ENCODE assay signal across 33 cellular contexts in the genomic region with DNA sequence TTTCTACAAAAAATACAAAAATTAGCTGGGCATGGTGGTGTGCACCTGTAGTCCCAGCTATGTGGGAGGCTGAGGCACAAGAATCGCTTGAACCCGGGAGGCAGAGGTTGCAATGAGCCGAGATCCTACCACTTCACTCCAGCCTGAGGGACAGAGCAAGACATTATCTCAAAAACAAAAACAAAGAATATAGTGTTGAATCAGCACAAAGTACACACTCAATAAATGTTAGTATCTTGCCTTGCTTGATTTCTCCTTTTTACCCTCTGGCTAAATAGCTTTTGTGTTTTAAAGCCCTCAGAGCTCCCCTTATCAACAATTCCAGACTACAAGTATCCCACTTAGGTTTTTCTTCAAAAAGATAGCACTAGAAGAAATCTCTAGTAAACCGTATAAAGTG.
"Had no signal": no experiment of that assay in that cellular context is flagged by ENCODE, and none has a peak within 500 bp of the region (broad histone marks: within the 10 kb centered on the region; RNA-seq: fewer than 3 reads in every experiment).

No MANE protein-coding gene starts in this region.

- H3K4me1 ChIP-seq: adrenal gland, ascending aorta, breast epithelium had no signal

- H3K27ac ChIP-seq: adrenal gland, ascending aorta, body of pancreas, brain microvascular endothelial cell, breast epithelium, cardiac muscle cell had no signal

- FAIRE-seq: astrocyte, bronchial epithelial cell had no signal

- ATAC-seq: activated naive CD4-positive, alpha-beta T cell treated with anti-CD3 and anti-CD28 coated beads, Interleukin-2, amount 50 U/mL, for 72 hours; activated naive CD8-positive, alpha-beta T cell treated with anti-CD3 and anti-CD28 coated beads, Interleukin-2, amount 50 U/mL, for 24 hours; activated T-cell treated with anti-CD3 and anti-CD28 coated beads, Interleukin-2, amount 50 U/mL, for 4 hours; activated T-cell treated with anti-CD3 and anti-CD28 coated beads, Interleukin-2, amount 50 U/mL, for 72 hours; activated T-helper 17 cell treated with anti-CD3 and anti-CD28 coated beads, Interleukin-2, amount 50 U/mL, for 72 hours; body of pancreas had no signal

- H3K36me3 ChIP-seq: adrenal gland, ascending aorta, brain microvascular endothelial cell, breast epithelium, cardiac muscle cell had no signal

- DNase-seq: activated effector memory CD4-positive, alpha-beta T cell treated with anti-CD3 and anti-CD28 coated beads, Interleukin-2, amount 50 U/mL, for 16 hours; activated effector memory CD4-positive, alpha-beta T cell treated with Interleukin-2 at 50 U/mL for 16 hours; activated gamma-delta T cell; activated gamma-delta T cell treated with Interleukin-2 at 50 U/mL for 16 hours; activated naive CD4-positive, alpha-beta T cell; activated naive CD4-positive, alpha-beta T cell treated with anti-CD3 and anti-CD28 coated beads for 36 hours; activated naive CD4-positive, alpha-beta T cell treated with anti-CD3 and anti-CD28 coated beads, Interleukin-2, amount 10 ng/mL, durations not matched to agents 7 days and 5 days; activated naive CD4-positive, alpha-beta T cell treated with anti-CD3 and anti-CD28 coated beads, Interleukin-2, amount 50 U/mL, for 16 hours; activated naive CD4-positive, alpha-beta T cell treated with Interleukin-2 at 50 U/mL for 16 hours; activated naive CD8-positive, alpha-beta T cell treated with anti-CD3 and anti-CD28 coated beads for 36 hours; activated naive CD8-positive, alpha-beta T cell treated with anti-CD3 and anti-CD28 coated beads, Interleukin-2, amount 10 ng/mL, durations not matched to agents 7 days and 5 days; activated naive CD8-positive, alpha-beta T cell treated with anti-CD3 and anti-CD28 coated beads, Interleukin-2, amount 50 U/mL, for 24 hours; activated T-cell treated with anti-CD3 and anti-CD28 coated beads, Interleukin-2, amount 50 U/mL, for 24 hours; activated T-cell treated with anti-CD3 and anti-CD28 coated beads, Interleukin-2, amount 50 U/mL, for 4 hours; activated T-cell treated with anti-CD3 and anti-CD28 coated beads, Interleukin-2, amount 50 U/mL, for 48 hours; activated T-cell treated with anti-CD3 and anti-CD28 coated beads, Interleukin-2, amount 50 U/mL, for 72 hours; adrenal gland; amniotic stem cell; amygdala; anterior cingulate cortex; aorta; body of pancreas; brain microvascular endothelial cell; caudate nucleus; central memory CD4-positive, alpha-beta T cell; cerebellar nuclear complex had no signal

- H3K4me3 ChIP-seq: adrenal gland, ascending aorta, body of pancreas, breast epithelium, cardiac muscle cell had no signal

- H3K27me3 ChIP-seq: adrenal gland, ascending aorta, body of pancreas, brain microvascular endothelial cell, breast epithelium, cardiac muscle cell had no signal

- H3K9me3 ChIP-seq: adrenal gland, ascending aorta, body of pancreas, breast epithelium had no signal
